2 cellular contexts compared by ENCODE assay signal in the genomic region with DNA sequence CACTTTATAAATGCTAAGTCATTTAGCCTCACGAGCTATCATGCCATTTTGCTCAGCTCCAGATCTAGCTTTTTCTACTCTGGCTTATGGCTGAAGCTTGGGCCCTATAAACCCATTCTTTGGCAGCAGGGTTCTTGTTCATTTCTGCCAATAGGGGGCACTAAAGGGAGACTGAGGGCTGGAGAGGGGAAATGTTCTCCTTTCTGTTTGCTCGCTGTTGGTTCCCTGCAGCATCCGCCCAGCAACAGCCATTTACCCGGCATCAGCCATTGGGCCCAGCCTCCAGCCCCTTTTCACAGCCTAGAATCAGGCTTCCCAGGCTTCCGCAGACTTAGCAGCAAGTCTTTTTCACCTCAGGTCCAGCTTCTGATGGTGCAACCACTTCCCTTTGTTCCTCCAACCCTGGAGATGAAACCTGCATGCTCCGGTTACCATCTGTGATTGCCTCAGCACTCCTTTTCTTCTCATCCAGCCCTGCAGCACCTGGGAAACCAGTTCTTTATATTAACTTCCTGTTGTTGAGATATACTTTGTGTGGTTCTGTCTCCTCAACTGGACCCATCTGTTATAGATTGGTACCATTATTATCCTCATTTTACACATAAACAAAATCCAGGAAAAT.
TF ChIP-seq lines count a peak whose summit lies in the region.

No MANE protein-coding gene starts in this region.

TF ChIP-seq in HCT116, 20 proteins besides CTCF, POLR2A, EP300 and RAD21:
- TF ChIP-seq ELF1 (IDR thresholded peaks at IDR 0.05; ENCODE audit: borderline replicate concordance, low read depth), result no peak
- no peak for TF ChIP-seq ATF3 (IDR thresholded peaks at IDR 0.05)
- TF ChIP-seq YY1 (IDR thresholded peaks at IDR 0.05; ENCODE audit: extremely low read depth, insufficient replicate concordance, low read depth, low read length), result no peak
- TF ChIP-seq SRF (IDR thresholded peaks at IDR 0.05; ENCODE audit: low read depth), result no peak
- TF ChIP-seq, protein P1, sequence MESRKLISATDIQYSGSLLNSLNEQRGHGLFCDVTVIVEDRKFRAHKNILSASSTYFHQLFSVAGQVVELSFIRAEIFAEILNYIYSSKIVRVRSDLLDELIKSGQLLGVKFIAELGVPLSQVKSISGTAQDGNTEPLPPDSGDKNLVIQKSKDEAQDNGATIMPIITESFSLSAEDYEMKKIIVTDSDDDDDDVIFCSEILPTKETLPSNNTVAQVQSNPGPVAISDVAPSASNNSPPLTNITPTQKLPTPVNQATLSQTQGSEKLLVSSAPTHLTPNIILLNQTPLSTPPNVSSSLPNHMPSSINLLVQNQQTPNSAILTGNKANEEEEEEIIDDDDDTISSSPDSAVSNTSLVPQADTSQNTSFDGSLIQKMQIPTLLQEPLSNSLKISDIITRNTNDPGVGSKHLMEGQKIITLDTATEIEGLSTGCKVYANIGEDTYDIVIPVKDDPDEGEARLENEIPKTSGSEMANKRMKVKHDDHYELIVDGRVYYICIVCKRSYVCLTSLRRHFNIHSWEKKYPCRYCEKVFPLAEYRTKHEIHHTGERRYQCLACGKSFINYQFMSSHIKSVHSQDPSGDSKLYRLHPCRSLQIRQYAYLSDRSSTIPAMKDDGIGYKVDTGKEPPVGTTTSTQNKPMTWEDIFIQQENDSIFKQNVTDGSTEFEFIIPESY (IDR thresholded peaks at IDR 0.05; ENCODE audit: extremely low read depth, insufficient replicate concordance, low read length), result no peak
- TF ChIP-seq EZH2 (IDR thresholded peaks at IDR 0.05), result no peak
- 0 out of 2 replicates have a peak, but pooled peaks have one; percentile 33 for TF ChIP-seq CBX3 (IDR thresholded peaks at IDR 0.05; ENCODE audit: low read depth)
- no peak for TF ChIP-seq SIN3A (IDR thresholded peaks at IDR 0.05; ENCODE audit: low read depth)

TF ChIP-seq in SK-N-SH, 30 proteins besides CTCF, POLR2A, EP300 and RAD21:
- TF ChIP-seq, protein P1 (IDR thresholded peaks at IDR 0.05; ENCODE audit: borderline replicate concordance, low read depth), result no peak
- TF ChIP-seq FOSL2 (IDR thresholded peaks at IDR 0.05; ENCODE audit: borderline replicate concordance, low read depth), result no peak
- no peak for TF ChIP-seq FOXM1 (IDR thresholded peaks at IDR 0.05; ENCODE audit: low read depth)
- TF ChIP-seq SMC3 (IDR thresholded peaks at IDR 0.05; ENCODE audit: low read depth, low read length), result peak; percentile 19; the same call in 1 of the 2 replicates
- TF ChIP-seq GATA2 (CRISPR knock-in tag; IDR thresholded peaks at IDR 0.05), result no peak
- no peak for TF ChIP-seq IRF3 (IDR thresholded peaks at IDR 0.05; ENCODE audit: low read depth, low read length)
- TF ChIP-seq JUND (IDR thresholded peaks at IDR 0.05), result no peak
- TF ChIP-seq USF1 (IDR thresholded peaks at IDR 0.05; ENCODE audit: borderline replicate concordance, low read depth), result no peak
- peak; percentile 76 for TF ChIP-seq RFX5 (IDR thresholded peaks at IDR 0.05; ENCODE audit: low read length)
- TF ChIP-seq ELF1 (IDR thresholded peaks at IDR 0.05), result no peak
- no peak for TF ChIP-seq PBX3 (IDR thresholded peaks at IDR 0.05)
- no peak for TF ChIP-seq NRF1 (IDR thresholded peaks at IDR 0.05; ENCODE audit: low read depth, low read length)
- no peak for TF ChIP-seq TAF1 (IDR thresholded peaks at IDR 0.05; ENCODE audit: borderline replicate concordance, low read depth, low read length)
